In the genomic region with DNA sequence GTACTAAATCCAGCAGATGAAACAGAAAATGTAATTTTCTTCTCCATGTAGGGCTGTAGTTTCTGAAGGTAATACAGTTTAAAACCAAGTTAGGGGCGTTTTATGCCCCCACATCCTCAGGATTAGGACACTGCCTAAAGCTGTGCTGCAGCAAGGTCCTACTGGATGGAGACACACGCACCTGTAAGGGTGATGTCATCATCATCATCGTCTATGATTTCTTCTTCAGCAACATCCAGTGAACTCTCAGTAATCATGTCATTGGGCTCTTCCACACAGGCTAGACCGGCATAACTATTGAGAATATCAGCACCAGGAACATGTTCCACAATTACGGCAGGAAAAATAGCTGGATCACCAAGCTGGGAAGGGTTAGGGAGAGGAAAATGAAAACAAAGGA, we compare ENCODE assay signal across 18 cellular contexts.
A peak's percentile ranks its signal among the peaks of the same experiment; 100 is the strongest.
DNase-seq lines count a peak whose midpoint lies in the region; ATAC-seq and TF ChIP-seq lines count a peak whose summit lies in the region.
"Had no signal": no experiment of that assay in that cellular context is flagged by ENCODE, and none has a peak within 500 bp of the region (broad histone marks: within the 10 kb centered on the region; RNA-seq: fewer than 3 reads in every experiment).

No MANE protein-coding gene starts in this region.

- peak overlapping the region; percentile 80 for H3K27ac Mint-ChIP-seq in activated T-cell treated with anti-CD3 and anti-CD28 coated beads, Interleukin-2, amount 50 U/mL, for 72 hours
- peak overlapping the region; percentile 36 for H3K27ac Mint-ChIP-seq in activated B cell treated with CpG ODN at 0.5 μM for 24 hours
- peak overlapping the region; percentile 56 to 84 for H3K27ac Mint-ChIP-seq in effector memory CD8-positive, alpha-beta T cell
- H3K27ac Mint-ChIP-seq in stimulated activated effector memory CD8-positive, alpha-beta T cell treated with anti-CD3 and anti-CD28 coated beads, Interleukin-12 subunit alpha, Interleukin-12 subunit beta, amount 100 ng/mL, for 72 hours = peak overlapping the region; percentile 84

- H3K4me1 Mint-ChIP-seq in activated T-cell treated with anti-CD3 and anti-CD28 coated beads, Interleukin-2, amount 50 U/mL, for 72 hours (ENCODE audit: low read depth) = peaks cover 53% of the 10 kb centered on the region
- H3K4me1 Mint-ChIP-seq in activated B cell treated with CpG ODN at 0.5 μM for 24 hours = peaks cover 50% of the 10 kb centered on the region
- H3K4me1 Mint-ChIP-seq in effector memory CD8-positive, alpha-beta T cell (ENCODE audit: low read depth in 2 of 2) = peaks cover 38 to 61% of the 10 kb centered on the region in 2 donors
- peaks cover 44% of the 10 kb centered on the region for H3K4me1 Mint-ChIP-seq in stimulated activated effector memory CD8-positive, alpha-beta T cell treated with anti-CD3 and anti-CD28 coated beads, Interleukin-12 subunit alpha, Interleukin-12 subunit beta, amount 100 ng/mL, for 72 hours

- no peak overlapping the region for H3K4me3 Mint-ChIP-seq in activated T-cell treated with anti-CD3 and anti-CD28 coated beads, Interleukin-2, amount 50 U/mL, for 72 hours
- no peak overlapping the region for H3K4me3 Mint-ChIP-seq in activated B cell treated with CpG ODN at 0.5 μM for 24 hours
- H3K4me3 Mint-ChIP-seq in effector memory CD8-positive, alpha-beta T cell = no peak overlapping the region
- H3K4me3 Mint-ChIP-seq in stimulated activated effector memory CD8-positive, alpha-beta T cell treated with anti-CD3 and anti-CD28 coated beads, Interleukin-12 subunit alpha, Interleukin-12 subunit beta, amount 100 ng/mL, for 72 hours = no peak overlapping the region

- no peak for ATAC-seq in activated T-cell treated with anti-CD3 and anti-CD28 coated beads, Interleukin-2, amount 50 U/mL, for 72 hours (replicated peaks in 1 of 2)
- ATAC-seq in activated B cell treated with CpG ODN at 0.5 μM for 24 hours (ENCODE audit: low read depth) (no peak), GM19463 (IDR thresholded peaks at IDR 0.05; ENCODE audit: unreplicated experiment) (no peak)
- no peak for ATAC-seq in effector memory CD8-positive, alpha-beta T cell (replicated peaks)
- no peak for ATAC-seq in stimulated activated effector memory CD8-positive, alpha-beta T cell treated with anti-CD3 and anti-CD28 coated beads, Interleukin-12 subunit alpha, Interleukin-12 subunit beta, amount 100 ng/mL, for 72 hours

- intact Hi-C loops in activated B cell treated with CpG ODN at 0.5 μM for 24 hours (cut with micrococcal nuclease) (no loop called here), dorsolateral prefrontal cortex (cut with DNase I) (no loop called here)

- no peak for DNase-seq in activated T-cell treated with anti-CD3 and anti-CD28 coated beads, Interleukin-2, amount 50 U/mL, for 72 hours
- no peak for DNase-seq in activated T-cell treated with anti-CD3 and anti-CD28 coated beads, Interleukin-2, amount 50 U/mL, for 48 hours
- DNase-seq in activated B cell treated with CpG ODN at 0.5 μM for 24 hours (no peak), dorsolateral prefrontal cortex (no peak)
- no peak for DNase-seq in effector memory CD8-positive, alpha-beta T cell
- no peak for DNase-seq in stimulated activated effector memory CD8-positive, alpha-beta T cell treated with anti-CD3 and anti-CD28 coated beads, Interleukin-12 subunit alpha, Interleukin-12 subunit beta, amount 100 ng/mL, for 72 hours (ENCODE audit: low spot score in 2 of 2)
- DNase-seq in NK-92 treated with Interleukin-12 subunit alpha and Interleukin-12 subunit beta, amount 100 ng/mL, for 24 hours (lab: John Stamatoyannopoulos, UW) = no peak
- DNase-seq: C1 segment of cervical spinal cord, Calu3, DMS79, Karpas-422, MM.1S, NCI-H1105, NCI-H1694 treated with DMSO at 0.1 percent for 48 hours, NCI-H2171, Peyer's patch, Right ventricle myocardium superior had no signal

- no peaks in the 10 kb centered on the region for H3K27me3 Mint-ChIP-seq in activated T-cell treated with anti-CD3 and anti-CD28 coated beads, Interleukin-2, amount 50 U/mL, for 72 hours (ENCODE audit: low read depth)
- no peaks in the 10 kb centered on the region for H3K27me3 Mint-ChIP-seq in activated B cell treated with CpG ODN at 0.5 μM for 24 hours
- H3K27me3 Mint-ChIP-seq in effector memory CD8-positive, alpha-beta T cell = no peaks in the 10 kb centered on the region

- POLR2A ChIA-PET in activated B cell treated with CpG ODN at 0.5 μM for 24 hours (lab: Charles Lee) = no interaction called here

- no peak overlapping the region for H3K27ac ChIP-seq in dorsolateral prefrontal cortex
- H3K27ac ChIP-seq: Peyer's patch had no signal

- H3K9me3 Mint-ChIP-seq in activated T-cell treated with anti-CD3 and anti-CD28 coated beads, Interleukin-2, amount 50 U/mL, for 72 hours = no peaks in the 10 kb centered on the region
- H3K9me3 Mint-ChIP-seq in activated B cell treated with CpG ODN at 0.5 μM for 24 hours = no peaks in the 10 kb centered on the region
- no peaks in the 10 kb centered on the region for H3K9me3 Mint-ChIP-seq in effector memory CD8-positive, alpha-beta T cell
- no peaks in the 10 kb centered on the region for H3K9me3 Mint-ChIP-seq in stimulated activated effector memory CD8-positive, alpha-beta T cell treated with anti-CD3 and anti-CD28 coated beads, Interleukin-12 subunit alpha, Interleukin-12 subunit beta, amount 100 ng/mL, for 72 hours

- no peaks in the 10 kb centered on the region for H3K27me3 ChIP-seq in dorsolateral prefrontal cortex
- H3K27me3 ChIP-seq: Peyer's patch had no signal

- H3K36me3 Mint-ChIP-seq in activated T-cell treated with anti-CD3 and anti-CD28 coated beads, Interleukin-2, amount 50 U/mL, for 72 hours (ENCODE audit: insufficient read depth in 2 of 2) = peaks cover 12 to 36% of the 10 kb centered on the region in 2 donors
- H3K36me3 Mint-ChIP-seq in activated B cell treated with CpG ODN at 0.5 μM for 24 hours (ENCODE audit: low read depth) = peaks cover 55% of the 10 kb centered on the region
- peaks cover 64% of the 10 kb centered on the region for H3K36me3 Mint-ChIP-seq in effector memory CD8-positive, alpha-beta T cell (ENCODE audit: insufficient read depth)
- peaks cover 65% of the 10 kb centered on the region for H3K36me3 Mint-ChIP-seq in stimulated activated effector memory CD8-positive, alpha-beta T cell treated with anti-CD3 and anti-CD28 coated beads, Interleukin-12 subunit alpha, Interleukin-12 subunit beta, amount 100 ng/mL, for 72 hours

- H3K4me3 ChIP-seq in dorsolateral prefrontal cortex = no peak overlapping the region
- H3K4me3 ChIP-seq: Peyer's patch had no signal

- CTCF ChIA-PET in activated B cell treated with CpG ODN at 0.5 μM for 24 hours (lab: Charles Lee) = no interaction called here

- TF ChIP-seq CTCF in activated B cell treated with CpG ODN at 0.5 μM for 24 hours (IDR thresholded peaks at IDR 0.05) = no peak
- no peak for TF ChIP-seq CTCF in dorsolateral prefrontal cortex (IDR thresholded peaks at IDR 0.05 in 54 of 56, conservative IDR thresholded peaks at IDR 0.05 in 2 of 56; ENCODE audit: low read depth in 1 of 56, partially characterized antibody in 56 of 56)
